In the genomic region with DNA sequence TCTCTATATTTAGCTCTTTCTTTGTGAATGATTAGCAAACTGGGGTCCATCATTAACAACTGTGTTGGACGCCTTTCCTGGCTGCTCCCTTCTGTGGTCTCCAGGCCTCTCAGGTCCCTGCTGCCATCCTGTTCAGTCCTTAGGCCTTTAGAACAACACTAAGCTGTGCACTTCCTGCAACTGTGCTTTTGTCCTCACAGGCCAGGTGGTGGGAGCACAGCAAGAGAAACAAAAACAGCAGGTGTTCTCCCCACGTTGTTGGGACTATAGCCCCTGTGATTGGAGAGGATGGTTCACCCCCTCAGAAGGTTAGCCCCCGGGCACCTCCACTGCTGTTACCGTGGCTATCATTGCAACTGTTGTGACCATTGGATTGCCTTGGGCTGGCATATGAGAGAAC, we compare ENCODE assay signal across 15 cellular contexts. TPM values are rescaled to one million over a fixed set of nuclear protein-coding genes. Genes with fewer than 3 reads are reported as not detected.
DNase-seq lines count a peak whose midpoint lies in the region; ATAC-seq and TF ChIP-seq lines count a peak whose summit lies in the region.
"Had no signal": no experiment of that assay in that cellular context is flagged by ENCODE, and none has a peak within 500 bp of the region (broad histone marks: within the 10 kb centered on the region; RNA-seq: fewer than 3 reads in every experiment).

No MANE protein-coding gene starts in this region.

- H3K36me3 ChIP-seq in HEK293 (ENCODE audit: control insufficient read depth in 2 of 2, insufficient read depth in 1 of 2, low read length in 2 of 2), result no peaks in the 10 kb centered on the region
- H3K36me3 ChIP-seq in esophagus squamous epithelium, result no peaks in the 10 kb centered on the region

- peaks cover 6% of the 10 kb centered on the region for H3K4me1 Mint-ChIP-seq in progenitor cell of endocrine pancreas (ENCODE audit: low read depth)
- no peaks in the 10 kb centered on the region for H3K4me1 Mint-ChIP-seq in natural killer cell

- H3K36me3 Mint-ChIP-seq in progenitor cell of endocrine pancreas (ENCODE audit: insufficient read depth) (no peaks in the 10 kb centered on the region), natural killer cell (no peaks in the 10 kb centered on the region)

- no peak for ATAC-seq in natural killer cell
- ATAC-seq: left lobe of liver had no signal

- POLR2A ChIA-PET in HEK293 (lab: Yijun Ruan, JAX), result no interaction called here

- H3K27me3 Mint-ChIP-seq in progenitor cell of endocrine pancreas (no peaks in the 10 kb centered on the region), natural killer cell (ENCODE audit: low read depth in 2 of 2) (peaks cover 0 to 4% of the 10 kb centered on the region in 2 donors)

- H3K27ac ChIP-seq in HEK293 (ENCODE audit: extremely low read depth, low read depth, low read length) (no peak overlapping the region), esophagus squamous epithelium (no peak overlapping the region)

- no peak for TF ChIP-seq POLR2A in esophagus squamous epithelium (IDR thresholded peaks at IDR 0.05)

- DNase-seq in NCI-H82 (lab: John Stamatoyannopoulos, UW) (peak; percentile 42), NCI-H82 treated with DMSO at 0.1 percent for 48 hours (lab: John Stamatoyannopoulos, UW; ENCODE audit: unreplicated experiment) (no peak), NCI-H69 (lab: John Stamatoyannopoulos, UW) (peak; percentile 97), progenitor cell of endocrine pancreas (ENCODE audit: low spot score, unreplicated experiment) (no peak), esophagus squamous epithelium (lab: John Stamatoyannopoulos, UW) (no peak), natural killer cell (no peak)
- DNase-seq in stimulated activated CD4-positive, alpha-beta T cell treated with anti-CD3 and anti-CD28 coated beads, Interleukin-4, amount 100 ng/mL, for 24 hours, result no peak
- DNase-seq: activated CD4-positive, alpha-beta T cell treated with anti-CD3 and anti-CD28 coated beads, Interleukin-2, amount 50 U/mL, for 4 hours; amygdala; NCI-H226; retina; stimulated activated CD4-positive, alpha-beta T cell treated with anti-CD3 and anti-CD28 coated beads, Interleukin-1b, Interleukin-23, amount 100 ng/mL, for 48 hours; T1000 had no signal

- H3K4me3 ChIP-seq in HEK293 (ENCODE audit: low read depth, low read length), result no peak overlapping the region
- no peak overlapping the region for H3K4me3 ChIP-seq in esophagus squamous epithelium

- intact Hi-C loops in esophagus squamous epithelium (cut with DNase I) (no loop called here), natural killer cell (cut with micrococcal nuclease) (no loop called here)

- TF ChIP-seq CTCF in HEK293 (tag by site-specific recombination; IDR thresholded peaks at IDR 0.05) (no peak), progenitor cell of endocrine pancreas (IDR thresholded peaks at IDR 0.05; ENCODE audit: unreplicated experiment) (no peak), esophagus squamous epithelium (IDR thresholded peaks at IDR 0.05) (no peak), natural killer cell (IDR thresholded peaks at IDR 0.05) (no peak)

- peak overlapping the region; percentile 88 for H3K27ac Mint-ChIP-seq in progenitor cell of endocrine pancreas
- no peak overlapping the region for H3K27ac Mint-ChIP-seq in natural killer cell

- H3K9me3 ChIP-seq in HEK293 (ENCODE audit: control insufficient read depth, insufficient read depth, low read depth, low read length) (no peaks in the 10 kb centered on the region), esophagus squamous epithelium (no peaks in the 10 kb centered on the region)

- no peaks in the 10 kb centered on the region for H3K4me1 ChIP-seq in HEK293 (ENCODE audit: control insufficient read depth, insufficient read depth, low read length)
- peaks cover 4 to 34% (median 14%) of the 10 kb centered on the region in 3 donors for H3K4me1 ChIP-seq in esophagus squamous epithelium

- H3K9me3 Mint-ChIP-seq in progenitor cell of endocrine pancreas (ENCODE audit: low read depth) (no peaks in the 10 kb centered on the region), natural killer cell (no peaks in the 10 kb centered on the region)

- no peaks in the 10 kb centered on the region for H3K27me3 ChIP-seq in esophagus squamous epithelium

- H3K4me3 Mint-ChIP-seq in progenitor cell of endocrine pancreas (ENCODE audit: low read depth), result no peak overlapping the region
- no peak overlapping the region for H3K4me3 Mint-ChIP-seq in natural killer cell

- CTCF ChIA-PET in HEK293 (lab: Yijun Ruan, JAX), result interaction anchor here (0.6 kb wide), 1 partner anchor 93 kb away, joined by 3 read pairs; no protein-coding TSS in a partner anchor

- 76 to 78% methylated on average over 4 of the region's 4 CpGs for WGBS in esophagus squamous epithelium, 2 donors

TF ChIP-seq in HEK293, 187 proteins besides CTCF, POLR2A, EP300 and RAD21:
- TF ChIP-seq ZNF223 (tag by site-specific recombination; IDR thresholded peaks at IDR 0.05) (no peak), ZNF670 (tag by site-specific recombination; IDR thresholded peaks at IDR 0.05; ENCODE audit: low read depth) (no peak), ZIC2 (tag by site-specific recombination; IDR thresholded peaks at IDR 0.05) (peak; percentile 49; the same call in 1 of the 2 replicates), SP2 (tag by site-specific recombination; IDR thresholded peaks at IDR 0.05) (no peak), ZNF174 (tag by site-specific recombination; IDR thresholded peaks at IDR 0.05) (no peak), ZNF324 (tag by site-specific recombination; IDR thresholded peaks at IDR 0.05) (no peak), ZNF830 (tag by site-specific recombination; IDR thresholded peaks at IDR 0.05; ENCODE audit: low read depth) (no peak)
- TF ChIP-seq, protein P1, sequence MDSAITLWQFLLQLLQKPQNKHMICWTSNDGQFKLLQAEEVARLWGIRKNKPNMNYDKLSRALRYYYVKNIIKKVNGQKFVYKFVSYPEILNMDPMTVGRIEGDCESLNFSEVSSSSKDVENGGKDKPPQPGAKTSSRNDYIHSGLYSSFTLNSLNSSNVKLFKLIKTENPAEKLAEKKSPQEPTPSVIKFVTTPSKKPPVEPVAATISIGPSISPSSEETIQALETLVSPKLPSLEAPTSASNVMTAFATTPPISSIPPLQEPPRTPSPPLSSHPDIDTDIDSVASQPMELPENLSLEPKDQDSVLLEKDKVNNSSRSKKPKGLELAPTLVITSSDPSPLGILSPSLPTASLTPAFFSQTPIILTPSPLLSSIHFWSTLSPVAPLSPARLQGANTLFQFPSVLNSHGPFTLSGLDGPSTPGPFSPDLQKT (IDR thresholded peaks at IDR 0.05; ENCODE audit: borderline replicate concordance, low read depth, low read length), result no peak

RNA-seq across cellular contexts. Expression of a gene that starts 41.7 kb away (rescaled TPM):
- total RNA-seq in progenitor cell of endocrine pancreas (78.7 and 82.3 TPM in 2 replicates), esophagus squamous epithelium (100 to 1,000 TPM; 109 to 165 (median 152) TPM), natural killer cell (100 to 1,000 TPM; 111 to 156 (median 132) TPM)

Comparison
In these comparisons a context has a peak if more than half of its experiments do, and no peak if none do; other contexts are left out.
1. DNase-seq: peak in NCI-H82 (single experiment) and NCI-H69 (single experiment); none in NCI-H82 treated with DMSO at 0.1 percent for 48 hours (single experiment), progenitor cell of endocrine pancreas (single experiment), stimulated activated CD4-positive, alpha-beta T cell treated with anti-CD3 and anti-CD28 coated beads, Interleukin-4, amount 100 ng/mL, for 24 hours (single experiment), esophagus squamous epithelium (single experiment) and natural killer cell (single experiment).